In genomic region chr1:17438176-17438976, GRCh38 we compare ENCODE assay signal across 1 cellular context.
TF ChIP-seq lines count a peak whose summit lies in the region.

No MANE protein-coding gene starts in this region.

TF ChIP-seq in K562, 482 proteins besides CTCF, POLR2A, EP300 and RAD21 (continued from another document and continues in another):
- TF ChIP-seq BRF2 (IDR thresholded peaks at IDR 0.05; ENCODE audit: borderline replicate concordance, insufficient read depth, insufficient read length): no peak
- TF ChIP-seq FOXJ2 (tag; IDR thresholded peaks at IDR 0.05): no peak
- TF ChIP-seq ZNF668 (CRISPR knock-in tag; IDR thresholded peaks at IDR 0.05): no peak
- TF ChIP-seq TSC22D4 (tag; IDR thresholded peaks at IDR 0.05): no peak
- no peak for TF ChIP-seq PHF21A (IDR thresholded peaks at IDR 0.05; ENCODE audit: borderline replicate concordance, low read depth)
- 0 out of 2 replicates have a peak, but pooled peaks have one; percentile 34 for TF ChIP-seq LCOR (CRISPR knock-in tag; IDR thresholded peaks at IDR 0.05)
- no peak for TF ChIP-seq NR1H2 (CRISPR knock-in tag; IDR thresholded peaks at IDR 0.05)
- TF ChIP-seq HDAC2 (IDR thresholded peaks at IDR 0.05): no peak
- no peak; the same call in 1 of the 2 replicates for TF ChIP-seq FOSL1 (tag; conservative IDR thresholded peaks at IDR 0.05)
- no peak for TF ChIP-seq HMBOX1 (IDR thresholded peaks at IDR 0.05)
- no peak for TF ChIP-seq SMARCC2 (IDR thresholded peaks at IDR 0.05; ENCODE audit: low read depth)
- TF ChIP-seq ZNF217 (CRISPR knock-in tag; IDR thresholded peaks at IDR 0.05): no peak
- peak; percentile 11 to 68; a peak in 1 of 4 replicates for TF ChIP-seq SIN3A (IDR thresholded peaks at IDR 0.05; ENCODE audit: borderline replicate concordance in 2 of 2, control insufficient read depth in 1 of 2, low read depth in 2 of 2, low read length in 2 of 2)
- TF ChIP-seq EWSR1 (IDR thresholded peaks at IDR 0.05; ENCODE audit: borderline replicate concordance, low read depth, partially characterized antibody): no peak
- TF ChIP-seq ATF2 (CRISPR knock-in tag; IDR thresholded peaks at IDR 0.05): no peak
- TF ChIP-seq MLX (CRISPR knock-in tag; conservative IDR thresholded peaks at IDR 0.05): no peak
- TF ChIP-seq TFAM (CRISPR knock-in tag; conservative IDR thresholded peaks at IDR 0.05): no peak
- no peak; the same call in 1 of the 2 replicates for TF ChIP-seq ZSCAN29 (IDR thresholded peaks at IDR 0.05)
- no peak for TF ChIP-seq ZBTB49 (CRISPR knock-in tag; IDR thresholded peaks at IDR 0.05; ENCODE audit: borderline replicate concordance)
- no peak for TF ChIP-seq ZNF584 (CRISPR knock-in tag; IDR thresholded peaks at IDR 0.05; ENCODE audit: low read depth)
- no peak for TF ChIP-seq SMAD3 (CRISPR knock-in tag; conservative IDR thresholded peaks at IDR 0.05)
- 0 out of 2 replicates have a peak, but pooled peaks have one; percentile 45 for TF ChIP-seq RBM14 (IDR thresholded peaks at IDR 0.05; ENCODE audit: borderline replicate concordance, insufficient read depth, low read depth, low read length)
- no peak for TF ChIP-seq RCOR1 (IDR thresholded peaks at IDR 0.05; ENCODE audit: borderline replicate concordance in 1 of 2, low read depth in 2 of 2, low read length in 2 of 2)
- TF ChIP-seq ZNF707 (CRISPR knock-in tag; conservative IDR thresholded peaks at IDR 0.05): no peak
- no peak for TF ChIP-seq ZNF57 (CRISPR knock-in tag; IDR thresholded peaks at IDR 0.05)
- no peak for TF ChIP-seq ZSCAN32 (CRISPR knock-in tag; IDR thresholded peaks at IDR 0.05)
- no peak for TF ChIP-seq ZNF395 (CRISPR knock-in tag; IDR thresholded peaks at IDR 0.05)
- TF ChIP-seq GATAD2A (IDR thresholded peaks at IDR 0.05): no peak
- peak; percentile 53; the same call in 1 of the 2 replicates for TF ChIP-seq CREB1 (IDR thresholded peaks at IDR 0.05)
- no peak for TF ChIP-seq CREB1 (CRISPR knock-in tag; IDR thresholded peaks at IDR 0.05)
- TF ChIP-seq KLF1 (tag; IDR thresholded peaks at IDR 0.05): no peak
- peak; percentile 71 for TF ChIP-seq FIP1L1 (IDR thresholded peaks at IDR 0.05; ENCODE audit: low read depth, low read length, poor library complexity, severe bottlenecking)
- no peak for TF ChIP-seq E2F5 (CRISPR knock-in tag; IDR thresholded peaks at IDR 0.05)
- no peak for TF ChIP-seq MCM2 (IDR thresholded peaks at IDR 0.05; ENCODE audit: low read depth)
- TF ChIP-seq MAFF (IDR thresholded peaks at IDR 0.05; ENCODE audit: low read length): no peak
- TF ChIP-seq ZNF717 (CRISPR knock-in tag; IDR thresholded peaks at IDR 0.05): no peak
- TF ChIP-seq NELFE (IDR thresholded peaks at IDR 0.05; ENCODE audit: insufficient read depth, insufficient read length): no peak
- TF ChIP-seq CBFA2T2 (conservative IDR thresholded peaks at IDR 0.05): no peak
- no peak for TF ChIP-seq ZFP36 (IDR thresholded peaks at IDR 0.05; ENCODE audit: low read depth, low read length, partially characterized antibody)
- TF ChIP-seq FOXP1 (CRISPR knock-in tag; IDR thresholded peaks at IDR 0.05): peak; percentile 92; the same call in 1 of the 2 replicates
- TF ChIP-seq GABPA (tag; conservative IDR thresholded peaks at IDR 0.05; ENCODE audit: low read depth): no peak
- TF ChIP-seq BRF1 (IDR thresholded peaks at IDR 0.05; ENCODE audit: borderline replicate concordance, extremely low read depth, insufficient read length): no peak
- TF ChIP-seq LARP7 (IDR thresholded peaks at IDR 0.05): no peak
- TF ChIP-seq CEBPG (CRISPR knock-in tag; IDR thresholded peaks at IDR 0.05): no peak
- no peak for TF ChIP-seq CEBPG (tag; conservative IDR thresholded peaks at IDR 0.05 in 1 of 2, IDR thresholded peaks at IDR 0.05 in 1 of 2)
- no peak for TF ChIP-seq ZBTB5 (IDR thresholded peaks at IDR 0.05)
- TF ChIP-seq ETV6 (IDR thresholded peaks at IDR 0.05; ENCODE audit: borderline replicate concordance in 1 of 2, low read depth in 2 of 2, low read length in 1 of 2): no peak
- no peak for TF ChIP-seq ETV6 (CRISPR knock-in tag; IDR thresholded peaks at IDR 0.05; ENCODE audit: borderline replicate concordance)
- no peak for TF ChIP-seq ZNF184 (CRISPR knock-in tag; IDR thresholded peaks at IDR 0.05)
- no peak for TF ChIP-seq ZNF77 (CRISPR knock-in tag; IDR thresholded peaks at IDR 0.05)
- TF ChIP-seq RBM39 (optimal IDR thresholded peaks at IDR 0.05; ENCODE audit: low read depth, low read length): no peak
- TF ChIP-seq PTTG1 (tag; IDR thresholded peaks at IDR 0.05; ENCODE audit: low read depth): no peak
- no peak for TF ChIP-seq HNRNPLL (IDR thresholded peaks at IDR 0.05; ENCODE audit: low read depth, low read length, poor library complexity, severe bottlenecking)
- TF ChIP-seq ATF3 (IDR thresholded peaks at IDR 0.05): no peak
- TF ChIP-seq ATF3 (CRISPR knock-in tag; conservative IDR thresholded peaks at IDR 0.05): no peak
- TF ChIP-seq ZNF239 (CRISPR knock-in tag; IDR thresholded peaks at IDR 0.05): no peak
- no peak for TF ChIP-seq SNRNP70 (optimal IDR thresholded peaks at IDR 0.05; ENCODE audit: low read depth, low read length)
- no peak for TF ChIP-seq ZNF79 (CRISPR knock-in tag; IDR thresholded peaks at IDR 0.05; ENCODE audit: low read depth)
- TF ChIP-seq POLR3A (IDR thresholded peaks at IDR 0.05; ENCODE audit: borderline replicate concordance, extremely low read depth, insufficient read depth, insufficient read length): no peak
- peak; percentile 45 for TF ChIP-seq RB1 (IDR thresholded peaks at IDR 0.05; ENCODE audit: low read depth)
- TF ChIP-seq ZFP30 (CRISPR knock-in tag; IDR thresholded peaks at IDR 0.05; ENCODE audit: borderline replicate concordance): no peak
- no peak for TF ChIP-seq SMARCA5 (IDR thresholded peaks at IDR 0.05)
- no peak for TF ChIP-seq ZNF175 (CRISPR knock-in tag; IDR thresholded peaks at IDR 0.05; ENCODE audit: low read depth)
- no peak for TF ChIP-seq ZNF512 (tag; IDR thresholded peaks at IDR 0.05)
- TF ChIP-seq NRF1 (conservative IDR thresholded peaks at IDR 0.05 in 1 of 2, IDR thresholded peaks at IDR 0.05 in 1 of 2): peak; percentile 54 to 69; a peak in 3 of 4 replicates
